Comparison of ENCODE assay signal across 1 cellular context in genomic region chr22:37032535-37033460, GRCh38.
A peak's percentile ranks its signal among the peaks of the same experiment; 100 is the strongest.
TF ChIP-seq lines count a peak whose summit lies in the region.

No MANE protein-coding gene starts in this region.

TF ChIP-seq in HepG2, 621 proteins besides CTCF, POLR2A, EP300 and RAD21 (continued from another document and continues in another):
- TF ChIP-seq SIN3B (IDR thresholded peaks at IDR 0.05; ENCODE audit: low read length) (peak; percentile 56; the same call in 1 of the 2 replicates), ZBTB40 (IDR thresholded peaks at IDR 0.05) (no peak), ZBTB40 (CRISPR knock-in tag; IDR thresholded peaks at IDR 0.05) (peak; percentile 56; the same call in 1 of the 2 replicates), POLR2AphosphoS5 (IDR thresholded peaks at IDR 0.05; ENCODE audit: low read depth, low read length) (peak; percentile 92), DZIP1 (CRISPR knock-in tag; IDR thresholded peaks at IDR 0.05) (no peak), ZFY (CRISPR knock-in tag; IDR thresholded peaks at IDR 0.05) (peak; percentile 59; the same call in 1 of the 2 replicates), NCOA1 (CRISPR knock-in tag; IDR thresholded peaks at IDR 0.05) (peak; percentile 99), SP140L (CRISPR knock-in tag; IDR thresholded peaks at IDR 0.05; ENCODE audit: borderline replicate concordance) (peak; percentile 74; the same call in 1 of the 2 replicates), RFXAP (CRISPR knock-in tag; IDR thresholded peaks at IDR 0.05; ENCODE audit: borderline replicate concordance) (peak; percentile 86), MYC (CRISPR knock-in tag; IDR thresholded peaks at IDR 0.05; ENCODE audit: borderline replicate concordance) (peak; percentile 53; the same call in 1 of the 2 replicates), SYNCRIP (IDR thresholded peaks at IDR 0.05; ENCODE audit: insufficient read depth, low read depth, low read length) (no peak), ZKSCAN1 (IDR thresholded peaks at IDR 0.05; ENCODE audit: low read length) (peak; percentile 86), ZZZ3 (CRISPR knock-in tag; IDR thresholded peaks at IDR 0.05; ENCODE audit: borderline replicate concordance) (no peak; the same call in 1 of the 2 replicates), ZNF256 (CRISPR knock-in tag; conservative IDR thresholded peaks at IDR 0.05) (0 out of 2 replicates have a peak, but pooled peaks have one; percentile 19), ASH2L (IDR thresholded peaks at IDR 0.05; ENCODE audit: insufficient read length, low read depth, low read length) (peak; percentile 65), ZNF383 (CRISPR knock-in tag; IDR thresholded peaks at IDR 0.05; ENCODE audit: borderline replicate concordance) (no peak), MAF1 (CRISPR knock-in tag; IDR thresholded peaks at IDR 0.05; ENCODE audit: borderline replicate concordance) (no peak), CC2D1A (CRISPR knock-in tag; IDR thresholded peaks at IDR 0.05) (no peak), PRPF4 (IDR thresholded peaks at IDR 0.05; ENCODE audit: low read depth, low read length, poor library complexity, severe bottlenecking) (no peak), ZBTB1 (CRISPR knock-in tag; IDR thresholded peaks at IDR 0.05; ENCODE audit: borderline replicate concordance) (no peak), UBTF (CRISPR knock-in tag; IDR thresholded peaks at IDR 0.05) (peak; percentile 68), TFDP2 (CRISPR knock-in tag; IDR thresholded peaks at IDR 0.05) (peak; percentile 81), SMARCC2 (IDR thresholded peaks at IDR 0.05) (no peak; the same call in 1 of the 2 replicates), MAFF (IDR thresholded peaks at IDR 0.05; ENCODE audit: low read depth, low read length) (peak; percentile 64; the same call in 1 of the 2 replicates), ZNF234 (CRISPR knock-in tag; conservative IDR thresholded peaks at IDR 0.05) (no peak), CREB3 (CRISPR knock-in tag; IDR thresholded peaks at IDR 0.05) (no peak), TRIM24 (CRISPR knock-in tag; IDR thresholded peaks at IDR 0.05) (peak; percentile 98), NFE2 (CRISPR knock-in tag; IDR thresholded peaks at IDR 0.05) (no peak), ZEB1 (IDR thresholded peaks at IDR 0.05; ENCODE audit: insufficient replicate concordance, low read depth) (peak; percentile 69), MYPOP (CRISPR knock-in tag; IDR thresholded peaks at IDR 0.05) (peak; percentile 90), ARNTL (CRISPR knock-in tag; IDR thresholded peaks at IDR 0.05) (peak; percentile 76), POGK (CRISPR knock-in tag; conservative IDR thresholded peaks at IDR 0.05) (peak; percentile 86), ZFX (CRISPR knock-in tag; IDR thresholded peaks at IDR 0.05; ENCODE audit: low read depth) (peak; percentile 72), TFAP4 (IDR thresholded peaks at IDR 0.05; ENCODE audit: borderline replicate concordance, low read depth) (peak; percentile 97), GTF3A (CRISPR knock-in tag; conservative IDR thresholded peaks at IDR 0.05) (no peak), ZNF547 (CRISPR knock-in tag; IDR thresholded peaks at IDR 0.05) (peak; percentile 26; the same call in 1 of the 2 replicates), RNF2 (conservative IDR thresholded peaks at IDR 0.05; ENCODE audit: low read depth) (no peak)
